Comparison of ENCODE assay signal across 11 cellular contexts in the genomic region with DNA sequence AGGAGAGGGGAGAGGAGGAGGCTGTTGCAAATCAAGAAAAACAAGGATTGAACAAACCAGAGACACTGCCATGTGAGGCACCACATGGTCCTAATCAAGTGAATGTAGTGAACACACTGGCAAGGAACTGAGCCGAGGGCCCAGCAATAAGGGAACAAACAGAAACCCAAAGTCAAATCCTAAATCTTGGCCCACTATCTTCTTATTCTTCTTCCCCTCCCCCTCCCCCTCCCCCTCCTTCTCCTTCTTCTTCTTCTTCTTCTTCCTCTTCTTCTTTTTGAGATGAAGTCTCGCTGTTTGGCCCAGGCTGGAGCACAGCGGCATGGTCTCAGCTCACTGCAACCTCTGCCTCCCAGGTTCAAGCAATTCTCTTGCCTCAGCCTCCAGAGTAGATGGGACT.
"Had no signal": no experiment of that assay in that cellular context is flagged by ENCODE, and none has a peak within 500 bp of the region (broad histone marks: within the 10 kb centered on the region; RNA-seq: fewer than 3 reads in every experiment).

No MANE protein-coding gene starts in this region.

- H3K4me3 Mint-ChIP-seq: GM23338, H9, HFFc6 had no signal

- H3K9ac ChIP-seq: GM23248 had no signal

- H3K27ac Mint-ChIP-seq: GM23338, H9, HFFc6 had no signal

- H3K27ac ChIP-seq: GM23248 had no signal

- H3K4me3 ChIP-seq: GM23248, GM23338, HAP-1 had no signal

- H3K4me2 ChIP-seq: GM23338 had no signal

- ATAC-seq: GM23338, HCT116 had no signal

- H3K9me3 ChIP-seq: HAP-1 had no signal

- DNase-seq: GM23248, GOT3, H7, H9, HCEC 1CT, HFFc6 had no signal

- H3K9me3 Mint-ChIP-seq: GM23338, H9, HFFc6 had no signal

- FAIRE-seq: H1, H54 had no signal

- H2AFZ ChIP-seq: GM23248, GM23338 had no signal

- H3K36me3 ChIP-seq: HAP-1 had no signal
